In genomic region chr5:139862803-139863202, GRCh38 we compare ENCODE assay signal across 16 cellular contexts.
DNase-seq lines count a peak whose midpoint lies in the region; ATAC-seq, FAIRE-seq and TF ChIP-seq lines count a peak whose summit lies in the region.
"Had no signal": no experiment of that assay in that cellular context is flagged by ENCODE, and none has a peak within 500 bp of the region (broad histone marks: within the 10 kb centered on the region; RNA-seq: fewer than 3 reads in every experiment).

No MANE protein-coding gene starts in this region.

- no peak for TF ChIP-seq EP300 in HepG2 (IDR thresholded peaks at IDR 0.05; ENCODE audit: low read depth in 2 of 2, low read length in 2 of 2)
- TF ChIP-seq EP300 in HepG2 (CRISPR knock-in tag; IDR thresholded peaks at IDR 0.05; ENCODE audit: borderline replicate concordance): no peak

- H3K36me3 ChIP-seq in HepG2 (replicated peaks in 1 of 2; ENCODE audit: control insufficient read depth in 1 of 2, insufficient read depth in 2 of 2, low read length in 2 of 2) (no peaks in the 10 kb centered on the region), right lobe of liver (no peaks in the 10 kb centered on the region), WERI-Rb-1 (no peaks in the 10 kb centered on the region; the same call in 1 of the 2 replicates)
- H3K36me3 ChIP-seq: adrenal gland, heart left ventricle had no signal

- H3K27me3 ChIP-seq in HepG2 (ENCODE audit: control insufficient read depth in 1 of 2, insufficient read depth in 2 of 2, low read length in 2 of 2): peaks cover 2 to 32% of the 10 kb centered on the region in 2 experiments; a peak in 3 of 5 replicates
- H3K27me3 ChIP-seq in right lobe of liver: no peaks in the 10 kb centered on the region
- no peaks in the 10 kb centered on the region for H3K27me3 ChIP-seq in WERI-Rb-1 (ENCODE audit: insufficient read depth, low read depth, severe bottlenecking)
- H3K27me3 ChIP-seq: adrenal gland, heart left ventricle had no signal

- no peak overlapping the region for H3K4me3 ChIP-seq in HepG2 (replicated peaks in 1 of 3; ENCODE audit: insufficient read depth in 1 of 3, low read depth in 2 of 3, low read length in 3 of 3)
- H3K4me3 ChIP-seq in right lobe of liver: no peak overlapping the region
- H3K4me3 ChIP-seq in WERI-Rb-1 (ENCODE audit: low read depth, low read length): no peak overlapping the region
- H3K4me3 ChIP-seq: adrenal gland, heart left ventricle, PC-9 had no signal

- intact Hi-C loops in HepG2 (cut with micrococcal nuclease; ENCODE audit: unreplicated experiment) (loop anchor here (10.0 kb wide), 1 partner anchor 102 kb away; no protein-coding TSS in a partner anchor), right lobe of liver (cut with DNase I) (loop anchor here in 1 of 2 donors (10.0 kb wide), 1 partner anchor 78 kb away; no protein-coding TSS in a partner anchor)

- TF ChIP-seq RAD21 in HepG2 (CRISPR knock-in tag; IDR thresholded peaks at IDR 0.05): no peak

- FAIRE-seq in HepG2 (lab: Jason Lieb, UNC): no peak
- FAIRE-seq: A204.1, TTC549 had no signal

- ATAC-seq in HepG2: peak; percentile 49
- ATAC-seq in right lobe of liver: no peak
- no peak for ATAC-seq in GM18873 (IDR thresholded peaks at IDR 0.05; ENCODE audit: low FRiP score, unreplicated experiment)
- ATAC-seq in HG02884 (IDR thresholded peaks at IDR 0.05; ENCODE audit: unreplicated experiment): no peak

- no TSS peak for BruUV-seq in HepG2 (replicated peaks; lab: Mats Ljungman, UMichigan)

- 0% methylated on average over 2 of the region's 2 CpGs for WGBS in HepG2 (ENCODE audit: low lambda C conversion rate)
- WGBS in right lobe of liver (ENCODE audit: insufficient coverage, low coverage, low lambda C conversion rate, missing lambda C conversion rate): 83% methylated on average over 2 of the region's 2 CpGs

- POLR2A ChIA-PET in HepG2 (lab: Yijun Ruan, JAX): no interaction called here

- no peaks in the 10 kb centered on the region for H3K4me1 ChIP-seq in HepG2 (ENCODE audit: insufficient read depth, low read length)
- H3K4me1 ChIP-seq in right lobe of liver: peaks cover 0 to 9% (median 2%) of the 10 kb centered on the region in 4 donors

- no peak overlapping the region for H2AFZ ChIP-seq in HepG2 (ENCODE audit: low read length)
- H2AFZ ChIP-seq: PC-9 had no signal

- TF ChIP-seq CTCF in HepG2 (CRISPR knock-in tag; IDR thresholded peaks at IDR 0.05) (no peak), right lobe of liver (IDR thresholded peaks at IDR 0.05) (no peak), WERI-Rb-1 (IDR thresholded peaks at IDR 0.05; ENCODE audit: low read depth, low read length) (peak; percentile 46)

- no peak overlapping the region for H3K9ac ChIP-seq in HepG2 (ENCODE audit: insufficient read depth, low read depth, low read length)
- H3K9ac ChIP-seq: SK-N-SH had no signal

- CTCF ChIA-PET in HepG2 (lab: Yijun Ruan, JAX; ENCODE audit: low intra/inter-chr PET ratio, low total read pairs): interaction anchor here (2.6 kb wide), 1 partner anchor 76 kb away, joined by 28 read pairs; no protein-coding TSS in a partner anchor

- DNase-seq in HepG2 (ENCODE audit: low spot score) (no peak), right lobe of liver (no peak), WERI-Rb-1 (peak; percentile 30), iPS-NIHi7 (ENCODE audit: extremely low spot score) (peak; percentile 54)
- no peak for DNase-seq in activated effector memory CD4-positive, alpha-beta T cell treated with anti-CD3 and anti-CD28 coated beads, Interleukin-2, amount 50 U/mL, for 16 hours
- no peak for DNase-seq in central memory CD4-positive, alpha-beta T cell
- DNase-seq: activated CD4-positive, alpha-beta T cell treated with anti-CD3 and anti-CD28 coated beads, Interleukin-2, amount 50 U/mL, for 4 hours; NCI-H1417 treated with DMSO at 0.1 percent for 48 hours; PC-9; SK-N-SH had no signal

- no peak overlapping the region for H3K27ac ChIP-seq in HepG2 (ENCODE audit: extremely low read length, insufficient read depth, low read length)
- no peak overlapping the region for H3K27ac ChIP-seq in right lobe of liver
- no peak overlapping the region for H3K27ac ChIP-seq in WERI-Rb-1
- H3K27ac ChIP-seq: PC-9 had no signal

- in situ Hi-C loops in HepG2 (cut with HindIII; ENCODE audit: extremely low pct_ligation_motif_present, low pct_unique_long_range_greater_than_20kb): no loop called here

- TF ChIP-seq POLR2A in HepG2 (IDR thresholded peaks at IDR 0.05; ENCODE audit: insufficient read depth in 1 of 2, low read depth in 2 of 2, low read length in 2 of 2) (no peak), right lobe of liver (IDR thresholded peaks at IDR 0.05) (no peak)

- H3K9me3 ChIP-seq in HepG2 (ENCODE audit: low read length): no peaks in the 10 kb centered on the region
- H3K9me3 ChIP-seq in right lobe of liver: no peaks in the 10 kb centered on the region
- H3K9me3 ChIP-seq in WERI-Rb-1 (ENCODE audit: severe bottlenecking): no peaks in the 10 kb centered on the region
- H3K9me3 ChIP-seq: adrenal gland, heart left ventricle, SK-N-SH had no signal

- no peaks in the 10 kb centered on the region for H4K20me1 ChIP-seq in HepG2 (ENCODE audit: insufficient read depth, low read length)

- H3K79me2 ChIP-seq in HepG2 (ENCODE audit: insufficient read depth, low read length): no peaks in the 10 kb centered on the region

- no peak overlapping the region for H3K4me2 ChIP-seq in HepG2 (ENCODE audit: low read depth, low read length)
- H3K4me2 ChIP-seq: PC-9, SK-N-SH had no signal

TF ChIP-seq in HepG2, 621 proteins besides CTCF, POLR2A, EP300 and RAD21:
- no peak for TF ChIP-seq ZNF672 (CRISPR knock-in tag; IDR thresholded peaks at IDR 0.05)
- TF ChIP-seq ZNF333 (CRISPR knock-in tag; IDR thresholded peaks at IDR 0.05; ENCODE audit: borderline replicate concordance): no peak
- TF ChIP-seq TCF7L2 (IDR thresholded peaks at IDR 0.05; ENCODE audit: low read depth, low read length): no peak
TF ChIP-seq in HepG2: peak in this region for 0.

Comparison
In these comparisons a context has a peak if more than half of its experiments do, and no peak if none do; other contexts are left out.
1. DNase-seq: peak in WERI-Rb-1 (single experiment) and iPS-NIHi7 (single experiment); none in HepG2 (single experiment), right lobe of liver (0 of 3), activated effector memory CD4-positive, alpha-beta T cell treated with anti-CD3 and anti-CD28 coated beads, Interleukin-2, amount 50 U/mL, for 16 hours (single experiment) and central memory CD4-positive, alpha-beta T cell (single experiment).